In genomic region chr3:131972550-131972949, GRCh38 we compare ENCODE assay signal across 17 cellular contexts.
DNase-seq lines count a peak whose midpoint lies in the region; ATAC-seq and TF ChIP-seq lines count a peak whose summit lies in the region.
"Had no signal": no experiment of that assay in that cellular context is flagged by ENCODE, and none has a peak within 500 bp of the region (broad histone marks: within the 10 kb centered on the region; RNA-seq: fewer than 3 reads in every experiment).

No MANE protein-coding gene starts in this region.

- no peaks in the 10 kb centered on the region for H3K36me3 Mint-ChIP-seq in glutamatergic neuron (ENCODE audit: unreplicated experiment)
- no peaks in the 10 kb centered on the region for H3K36me3 Mint-ChIP-seq in stimulated activated effector memory CD8-positive, alpha-beta T cell treated with anti-CD3 and anti-CD28 coated beads, Interleukin-12 subunit alpha, Interleukin-12 subunit beta, amount 100 ng/mL, for 72 hours

- ATAC-seq in stimulated activated effector memory CD8-positive, alpha-beta T cell treated with anti-CD3 and anti-CD28 coated beads, Interleukin-12 subunit alpha, Interleukin-12 subunit beta, amount 100 ng/mL, for 72 hours = peak; percentile 34
- ATAC-seq in GM21526 (IDR thresholded peaks at IDR 0.05; ENCODE audit: low FRiP score, unreplicated experiment) = no peak
- ATAC-seq in GM21529 (IDR thresholded peaks at IDR 0.05; ENCODE audit: unreplicated experiment) = no peak
- ATAC-seq: GM12878, Panc1 had no signal

- peaks cover 8% of the 10 kb centered on the region for H3K9me3 Mint-ChIP-seq in glutamatergic neuron (ENCODE audit: unreplicated experiment)
- H3K9me3 Mint-ChIP-seq in stimulated activated effector memory CD8-positive, alpha-beta T cell treated with anti-CD3 and anti-CD28 coated beads, Interleukin-12 subunit alpha, Interleukin-12 subunit beta, amount 100 ng/mL, for 72 hours = peaks cover 3% of the 10 kb centered on the region

- H3K27me3 Mint-ChIP-seq in glutamatergic neuron (ENCODE audit: unreplicated experiment) = peaks cover 8% of the 10 kb centered on the region

- peak overlapping the region; percentile 34 for H3K27ac Mint-ChIP-seq in glutamatergic neuron (ENCODE audit: unreplicated experiment)
- no peak overlapping the region for H3K27ac Mint-ChIP-seq in stimulated activated effector memory CD8-positive, alpha-beta T cell treated with anti-CD3 and anti-CD28 coated beads, Interleukin-12 subunit alpha, Interleukin-12 subunit beta, amount 100 ng/mL, for 72 hours

- H3K4me1 Mint-ChIP-seq in glutamatergic neuron (ENCODE audit: low read depth, unreplicated experiment) = peaks cover 2% of the 10 kb centered on the region
- H3K4me1 Mint-ChIP-seq in stimulated activated effector memory CD8-positive, alpha-beta T cell treated with anti-CD3 and anti-CD28 coated beads, Interleukin-12 subunit alpha, Interleukin-12 subunit beta, amount 100 ng/mL, for 72 hours = no peaks in the 10 kb centered on the region

- no peak overlapping the region for H3K4me3 Mint-ChIP-seq in glutamatergic neuron (ENCODE audit: unreplicated experiment)
- no peak overlapping the region for H3K4me3 Mint-ChIP-seq in stimulated activated effector memory CD8-positive, alpha-beta T cell treated with anti-CD3 and anti-CD28 coated beads, Interleukin-12 subunit alpha, Interleukin-12 subunit beta, amount 100 ng/mL, for 72 hours

- no peak for TF ChIP-seq CTCF in glutamatergic neuron (IDR thresholded peaks at IDR 0.05; ENCODE audit: partially characterized antibody, unreplicated experiment)

- DNase-seq in DMS53 (lab: John Stamatoyannopoulos, UW) = peak; percentile 8
- DNase-seq in DMS53 treated with DMSO at 0.1 percent for 48 hours (lab: John Stamatoyannopoulos, UW; ENCODE audit: unreplicated experiment) = no peak
- peak; percentile 27 for DNase-seq in NCI-H69 (lab: John Stamatoyannopoulos, UW)
- DNase-seq in glutamatergic neuron = no peak
- DNase-seq in stimulated activated effector memory CD8-positive, alpha-beta T cell treated with anti-CD3 and anti-CD28 coated beads, Interleukin-12 subunit alpha, Interleukin-12 subunit beta, amount 100 ng/mL, for 72 hours (ENCODE audit: low spot score in 2 of 2) = no peak
- no peak for DNase-seq in central memory CD4-positive, alpha-beta T cell
- DNase-seq: 8988T, DMS153, EL, NCI-H1092 treated with DMSO at 0.1 percent for 48 hours, NCI-H146, NCI-H2081, NCI-H2171 treated with DMSO at 0.1 percent for 48 hours had no signal

Comparison
In these comparisons a context has a peak if more than half of its experiments do, and no peak if none do; other contexts are left out.
1. DNase-seq: peak in DMS53 (single experiment) and NCI-H69 (single experiment); none in DMS53 treated with DMSO at 0.1 percent for 48 hours (single experiment), glutamatergic neuron (single experiment), stimulated activated effector memory CD8-positive, alpha-beta T cell treated with anti-CD3 and anti-CD28 coated beads, Interleukin-12 subunit alpha, Interleukin-12 subunit beta, amount 100 ng/mL, for 72 hours (0 of 2) and central memory CD4-positive, alpha-beta T cell (single experiment).